Comparison of ENCODE assay signal across 18 cellular contexts in the genomic region with DNA sequence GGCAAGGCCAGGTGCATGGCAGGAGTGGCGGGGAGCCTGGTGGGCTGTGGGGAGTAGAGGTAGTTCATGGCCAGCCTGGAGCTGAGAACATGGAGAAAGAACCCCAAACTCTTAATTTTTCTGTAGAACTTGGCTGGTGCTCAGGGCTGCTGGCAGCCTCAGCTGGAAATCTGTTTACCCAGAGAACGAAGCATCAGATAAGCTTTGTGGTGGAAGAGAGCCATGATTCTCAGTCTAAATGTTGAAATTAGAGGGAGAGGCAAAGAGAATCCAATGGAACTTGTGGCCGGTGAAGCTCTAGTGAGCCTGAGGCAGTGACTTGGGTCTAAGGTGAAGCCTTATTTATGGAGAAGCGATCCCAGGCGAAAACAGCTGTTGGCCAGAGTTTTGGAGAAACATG.
A peak's percentile ranks its signal among the peaks of the same experiment; 100 is the strongest.
DNase-seq lines count a peak whose midpoint lies in the region; ATAC-seq and TF ChIP-seq lines count a peak whose summit lies in the region.
"Had no signal": no experiment of that assay in that cellular context is flagged by ENCODE, and none has a peak within 500 bp of the region (broad histone marks: within the 10 kb centered on the region; RNA-seq: fewer than 3 reads in every experiment).

No MANE protein-coding gene starts in this region.

- H3K9me3 ChIP-seq in trophoblast cell (ENCODE audit: insufficient read depth, low read depth, low read length): no peaks in the 10 kb centered on the region
- H3K9me3 ChIP-seq: colonic mucosa, gastroesophageal sphincter had no signal

- H2BK12ac ChIP-seq in trophoblast cell (ENCODE audit: low read length): no peak overlapping the region

- H3K4me3 ChIP-seq in LNCaP clone FGC (ENCODE audit: low read depth, low read length) (no peak overlapping the region), trophoblast cell (ENCODE audit: low read depth, low read length) (no peak overlapping the region)
- H3K4me3 ChIP-seq: colonic mucosa, gastroesophageal sphincter, GM12878, smooth muscle cell had no signal

- no peak overlapping the region for H4K8ac ChIP-seq in trophoblast cell (ENCODE audit: low read depth, low read length)

- H4K91ac ChIP-seq in trophoblast cell (ENCODE audit: low read depth, low read length): no peak overlapping the region

- no peak overlapping the region for H2AFZ ChIP-seq in trophoblast cell (ENCODE audit: insufficient read depth, low read length, poor library complexity)

- H3K27ac ChIP-seq in trophoblast cell (ENCODE audit: low read depth, low read length): no peak overlapping the region
- H3K27ac ChIP-seq: colonic mucosa had no signal

- ATAC-seq in HG02840 (IDR thresholded peaks at IDR 0.05; ENCODE audit: low FRiP score, unreplicated experiment): no peak
- ATAC-seq: activated CD4-positive, CD25-positive, alpha-beta regulatory T cell treated with anti-CD3 and anti-CD28 coated beads, Interleukin-2, amount 50 U/mL, for 24 hours; activated CD8-positive, alpha-beta memory T cell treated with anti-CD3 and anti-CD28 coated beads, Interleukin-2, amount 10 ng/mL, durations not matched to agents 7 days and 5 days; gastroesophageal sphincter; GM12878 had no signal

- H2AK5ac ChIP-seq in trophoblast cell (ENCODE audit: low read length): no peak overlapping the region

- H3K79me2 ChIP-seq in trophoblast cell (ENCODE audit: control insufficient read depth, insufficient read depth, low read length, poor library complexity): no peaks in the 10 kb centered on the region

- H3K14ac ChIP-seq in trophoblast cell (ENCODE audit: low read length): no peak overlapping the region

- no peak for TF ChIP-seq CTCF in LNCaP clone FGC (IDR thresholded peaks at IDR 0.05; ENCODE audit: control insufficient read depth, extremely low read depth, insufficient read depth)
- TF ChIP-seq CTCF in GM13976 (IDR thresholded peaks at IDR 0.05; ENCODE audit: borderline replicate concordance, control extremely low read depth, extremely low read depth, insufficient read depth, missing control alignments): no peak

- no peak overlapping the region for H3K18ac ChIP-seq in trophoblast cell (ENCODE audit: low read length)

- DNase-seq in LNCaP clone FGC (ENCODE audit: low read depth) (peak; percentile 94), NCI-H226 (peak; percentile 9), dedifferentiated amniotic fluid mesenchymal stem cell (ENCODE audit: extremely low spot score) (peak; percentile 54), trophoblast cell (no peak), NCI-H187 (lab: John Stamatoyannopoulos, UW) (no peak), GM13976 (ENCODE audit: low spot score) (no peak)
- DNase-seq in activated CD4-positive, alpha-beta T cell treated with anti-CD3 and anti-CD28 coated beads, Interleukin-2, amount 50 U/mL, for 48 hours: no peak
- DNase-seq: activated CD8-positive, alpha-beta memory T cell treated with anti-CD3 and anti-CD28 coated beads, Interleukin-2, amount 10 ng/mL, durations not matched to agents 7 days and 5 days; Calu3; colonic mucosa; KBM-7; NCI-H1417 treated with DMSO at 0.1 percent for 48 hours; T-helper 2 cell had no signal

- no peaks in the 10 kb centered on the region for H3K4me1 ChIP-seq in trophoblast cell (ENCODE audit: control insufficient read depth in 1 of 2, insufficient read depth in 2 of 2, low read length in 2 of 2)
- H3K4me1 ChIP-seq: colonic mucosa had no signal

- no peaks in the 10 kb centered on the region for H3K27me3 ChIP-seq in trophoblast cell (ENCODE audit: insufficient read depth, low read length)
- H3K27me3 ChIP-seq: colonic mucosa, gastroesophageal sphincter had no signal

- no peak overlapping the region for H3K9ac ChIP-seq in trophoblast cell (ENCODE audit: low read length)

- H2BK5ac ChIP-seq in trophoblast cell (ENCODE audit: low read depth, low read length, poor library complexity): no peak overlapping the region

- H3K36me3 ChIP-seq in trophoblast cell (ENCODE audit: control insufficient read depth in 1 of 2, insufficient read depth in 2 of 2, low read length in 2 of 2): no peaks in the 10 kb centered on the region
- H3K36me3 ChIP-seq: colonic mucosa, gastroesophageal sphincter had no signal

- no peak overlapping the region for H3K4me2 ChIP-seq in trophoblast cell (ENCODE audit: low read length)
- H3K4me2 ChIP-seq: smooth muscle cell had no signal

- no peaks in the 10 kb centered on the region for H3K79me1 ChIP-seq in trophoblast cell (ENCODE audit: low read length)

- in situ Hi-C loops in GM13976 (cut with MboI; ENCODE audit: low sequenced_read_pairs, unreplicated experiment): no loop called here

- H4K12ac ChIP-seq in trophoblast cell (ENCODE audit: low read depth, low read length): no peak overlapping the region

- H2BK120ac ChIP-seq in trophoblast cell (ENCODE audit: insufficient read depth, low read length, poor library complexity): no peak overlapping the region

- WGBS in trophoblast cell (ENCODE audit: extremely low coverage, insufficient coverage, insufficient read length): no CpG with 5 or more reads among the region's 5 CpGs

- peak overlapping the region; percentile 76 for H3K23ac ChIP-seq in trophoblast cell (ENCODE audit: low read length)

- no peak overlapping the region for H3K4ac ChIP-seq in trophoblast cell (ENCODE audit: low read depth, low read length)

Comparison
In these comparisons a context has a peak if more than half of its experiments do, and no peak if none do; other contexts are left out.
1. DNase-seq: peak in LNCaP clone FGC (single experiment), NCI-H226 (single experiment) and dedifferentiated amniotic fluid mesenchymal stem cell (single experiment); none in trophoblast cell (0 of 2), NCI-H187 (0 of 2), GM13976 (single experiment) and activated CD4-positive, alpha-beta T cell treated with anti-CD3 and anti-CD28 coated beads, Interleukin-2, amount 50 U/mL, for 48 hours (0 of 2).